1 cellular context compared by ENCODE assay signal in genomic region chr3:31265646-31266423, GRCh38.
TF ChIP-seq lines count a peak whose summit lies in the region.

No MANE protein-coding gene starts in this region.

TF ChIP-seq in HepG2, 621 proteins besides CTCF, POLR2A, EP300 and RAD21 (continued from another document):
- TF ChIP-seq AKNA (CRISPR knock-in tag; IDR thresholded peaks at IDR 0.05; ENCODE audit: borderline replicate concordance) = no peak
- no peak for TF ChIP-seq IKZF4 (CRISPR knock-in tag; IDR thresholded peaks at IDR 0.05; ENCODE audit: borderline replicate concordance, low read depth, not compliant biosample characterization)
- no peak for TF ChIP-seq FOXA3 (CRISPR knock-in tag; IDR thresholded peaks at IDR 0.05)
- no peak for TF ChIP-seq GMEB1 (CRISPR knock-in tag; IDR thresholded peaks at IDR 0.05; ENCODE audit: borderline replicate concordance)
- TF ChIP-seq SATB2 (CRISPR knock-in tag; IDR thresholded peaks at IDR 0.05) = no peak
- TF ChIP-seq HNRNPUL1 (IDR thresholded peaks at IDR 0.05; ENCODE audit: low read depth, low read length) = no peak
- TF ChIP-seq JDP2 (CRISPR knock-in tag; IDR thresholded peaks at IDR 0.05; ENCODE audit: borderline replicate concordance) = no peak
- TF ChIP-seq SYNCRIP (IDR thresholded peaks at IDR 0.05; ENCODE audit: insufficient read depth, low read depth, low read length) = no peak
- no peak for TF ChIP-seq ZFP37 (CRISPR knock-in tag; IDR thresholded peaks at IDR 0.05; ENCODE audit: borderline replicate concordance)
